ENCODE assay signal across 14 cellular contexts in the genomic region with DNA sequence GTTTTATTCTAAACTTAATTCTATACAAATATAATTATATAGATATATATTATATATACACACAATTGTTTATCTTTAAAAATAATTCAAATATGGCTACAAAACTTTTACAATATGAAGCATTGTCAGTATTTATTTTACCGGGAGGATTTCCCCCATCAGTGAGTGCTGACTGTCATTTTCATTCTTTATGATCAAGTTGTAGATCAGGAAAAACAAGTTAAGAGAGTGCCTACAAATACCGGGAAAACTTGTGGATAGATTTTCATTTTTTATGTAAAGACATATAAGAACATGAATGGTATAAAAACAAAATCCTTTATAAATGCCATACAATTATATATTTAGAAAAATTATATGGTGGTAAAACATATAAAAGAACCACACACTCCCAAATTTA. TPM values are rescaled to one million over a fixed set of nuclear protein-coding genes. Genes with fewer than 3 reads are reported as not detected.
DNase-seq lines count a peak whose midpoint lies in the region; ATAC-seq, FAIRE-seq and TF ChIP-seq lines count a peak whose summit lies in the region.
"Had no signal": no experiment of that assay in that cellular context is flagged by ENCODE, and none has a peak within 500 bp of the region (broad histone marks: within the 10 kb centered on the region; RNA-seq: fewer than 3 reads in every experiment).

No MANE protein-coding gene starts in this region.

- peaks cover 16% of the 10 kb centered on the region for H3K36me3 Mint-ChIP-seq in brain
- H3K36me3 Mint-ChIP-seq in mesothelial cell of epicardium = peaks cover 7% of the 10 kb centered on the region
- H3K36me3 Mint-ChIP-seq in natural killer cell treated with Interleukin-12 subunit alpha and Interleukin-12 subunit beta and Interleukin-15 and Interleukin-18, amount 100 ng/mL, for 72 hours = no peaks in the 10 kb centered on the region
- H3K36me3 Mint-ChIP-seq: IgD-negative memory B cell had no signal

- no peaks in the 10 kb centered on the region for H4K20me1 ChIP-seq in Karpas-422 (ENCODE audit: insufficient read depth, low read depth, low read length)

- peak overlapping the region; percentile 90 for H3K4me2 ChIP-seq in Karpas-422 (ENCODE audit: low read depth, low read length, poor library complexity, severe bottlenecking)

- no peaks in the 10 kb centered on the region for H3K9me3 ChIP-seq in Karpas-422 (ENCODE audit: low read length)
- H3K9me3 ChIP-seq in HAP-1 = no peaks in the 10 kb centered on the region
- H3K9me3 ChIP-seq: upper lobe of left lung had no signal

- ATAC-seq in activated CD4-positive, CD25-positive, alpha-beta regulatory T cell treated with anti-CD3 and anti-CD28 coated beads, Interleukin-2, amount 50 U/mL, for 24 hours = no peak
- ATAC-seq in natural killer cell treated with Interleukin-12 subunit alpha and Interleukin-12 subunit beta and Interleukin-15 and Interleukin-18, amount 100 ng/mL, for 72 hours = no peak
- ATAC-seq: activated CD8-positive, alpha-beta T cell treated with anti-CD3 and anti-CD28 coated beads, Interleukin-2, amount 10 ng/mL, durations not matched to agents 7 days and 5 days; stimulated activated effector memory CD8-positive, alpha-beta T cell treated with anti-CD3 and anti-CD28 coated beads, Interleukin-12 subunit alpha, Interleukin-12 subunit beta, amount 100 ng/mL, for 72 hours had no signal

- H3K27me3 Mint-ChIP-seq in brain (peaks cover 4% of the 10 kb centered on the region), mesothelial cell of epicardium (ENCODE audit: low read depth) (no peaks in the 10 kb centered on the region)
- no peaks in the 10 kb centered on the region for H3K27me3 Mint-ChIP-seq in natural killer cell treated with Interleukin-12 subunit alpha and Interleukin-12 subunit beta and Interleukin-15 and Interleukin-18, amount 100 ng/mL, for 72 hours
- H3K27me3 Mint-ChIP-seq: IgD-negative memory B cell had no signal

- H3K4me1 Mint-ChIP-seq in brain (peaks cover 43% of the 10 kb centered on the region), mesothelial cell of epicardium (peaks cover 34% of the 10 kb centered on the region)
- peaks cover 12 to 16% of the 10 kb centered on the region in 2 donors for H3K4me1 Mint-ChIP-seq in natural killer cell treated with Interleukin-12 subunit alpha and Interleukin-12 subunit beta and Interleukin-15 and Interleukin-18, amount 100 ng/mL, for 72 hours (ENCODE audit: low read depth in 2 of 2)

- peak overlapping the region in 2 of 5 experiments; percentile 38 to 89 for H3K4me3 Mint-ChIP-seq in brain
- H3K4me3 Mint-ChIP-seq in mesothelial cell of epicardium = no peak overlapping the region
- H3K4me3 Mint-ChIP-seq in natural killer cell treated with Interleukin-12 subunit alpha and Interleukin-12 subunit beta and Interleukin-15 and Interleukin-18, amount 100 ng/mL, for 72 hours = no peak overlapping the region
- H3K4me3 Mint-ChIP-seq: activated CD8-positive, alpha-beta T cell treated with anti-CD3 and anti-CD28 coated beads, Interleukin-2, amount 10 ng/mL, durations not matched to agents 7 days and 5 days; IgD-negative memory B cell had no signal

- H3K79me2 ChIP-seq in Karpas-422 (ENCODE audit: low read length) = peaks cover 68% of the 10 kb centered on the region

- no peaks in the 10 kb centered on the region for H3K36me3 ChIP-seq in Karpas-422 (ENCODE audit: insufficient read depth, low read length)
- no peaks in the 10 kb centered on the region for H3K36me3 ChIP-seq in HAP-1 (replicated peaks)
- H3K36me3 ChIP-seq: upper lobe of left lung had no signal

- H3K27ac Mint-ChIP-seq in brain (peak overlapping the region in 4 of 5 experiments; percentile 34 to 100 (median 100)), mesothelial cell of epicardium (peak overlapping the region; percentile 99)
- H3K27ac Mint-ChIP-seq in natural killer cell treated with Interleukin-12 subunit alpha and Interleukin-12 subunit beta and Interleukin-15 and Interleukin-18, amount 100 ng/mL, for 72 hours = no peak overlapping the region
- H3K27ac Mint-ChIP-seq: activated CD8-positive, alpha-beta T cell treated with anti-CD3 and anti-CD28 coated beads, Interleukin-2, amount 10 ng/mL, durations not matched to agents 7 days and 5 days had no signal

- peak overlapping the region; percentile 64; the same call in 1 of the 2 replicates for H3K4me3 ChIP-seq in Karpas-422 (ENCODE audit: low read length)
- no peak overlapping the region for H3K4me3 ChIP-seq in foreskin fibroblast (ENCODE audit: low read depth in 1 of 2, low read length in 2 of 2)
- no peak overlapping the region for H3K4me3 ChIP-seq in HAP-1
- H3K4me3 ChIP-seq: upper lobe of left lung had no signal

- H3K9me3 Mint-ChIP-seq in brain (no peaks in the 10 kb centered on the region), mesothelial cell of epicardium (peaks cover under 1% of the 10 kb centered on the region)
- no peaks in the 10 kb centered on the region for H3K9me3 Mint-ChIP-seq in natural killer cell treated with Interleukin-12 subunit alpha and Interleukin-12 subunit beta and Interleukin-15 and Interleukin-18, amount 100 ng/mL, for 72 hours
- H3K9me3 Mint-ChIP-seq: IgD-negative memory B cell; stimulated activated effector memory CD8-positive, alpha-beta T cell treated with anti-CD3 and anti-CD28 coated beads, Interleukin-12 subunit alpha, Interleukin-12 subunit beta, amount 100 ng/mL, for 72 hours had no signal

- H3K9ac ChIP-seq in Karpas-422 (ENCODE audit: low read length) = peak overlapping the region; percentile 73; the same call in 1 of the 2 replicates

- H3K9me2 ChIP-seq in Karpas-422 (replicated peaks; ENCODE audit: insufficient read depth, low read length) = no peaks in the 10 kb centered on the region

- H3K27me3 ChIP-seq in Karpas-422 (ENCODE audit: low read length) (no peaks in the 10 kb centered on the region), HAP-1 (ENCODE audit: low read depth) (no peaks in the 10 kb centered on the region)
- H3K27me3 ChIP-seq: upper lobe of left lung had no signal

- H2AFZ ChIP-seq in Karpas-422 (ENCODE audit: low read length) = no peak overlapping the region

- peak; percentile 41 for FAIRE-seq in A204.1 (lab: Jason Lieb, UNC)

- H3K27ac ChIP-seq in Karpas-422 (ENCODE audit: low read length) = peak overlapping the region; percentile 98
- H3K27ac ChIP-seq: upper lobe of left lung had no signal

- DNase-seq in Karpas-422 (peak; percentile 40), mesothelial cell of epicardium (ENCODE audit: low spot score in 2 of 2, unreplicated experiment in 2 of 2) (no peak), foreskin fibroblast (no peak), HAP-1 (ENCODE audit: low spot score in 2 of 2) (no peak)
- DNase-seq in natural killer cell treated with Interleukin-12 subunit alpha and Interleukin-12 subunit beta and Interleukin-15 and Interleukin-18, amount 100 ng/mL, for 72 hours (ENCODE audit: low spot score) = no peak
- DNase-seq: activated CD8-positive, alpha-beta T cell treated with anti-CD3 and anti-CD28 coated beads, Interleukin-2, amount 10 ng/mL, durations not matched to agents 7 days and 5 days; GF-D8; H7; upper lobe of left lung had no signal

- TF ChIP-seq CTCF in brain (conservative IDR thresholded peaks at IDR 0.05) = no peak
- no peak for TF ChIP-seq CTCF in mesothelial cell of epicardium (IDR thresholded peaks at IDR 0.05; ENCODE audit: unreplicated experiment)
- TF ChIP-seq CTCF in foreskin fibroblast (IDR thresholded peaks at IDR 0.05; ENCODE audit: low read depth, low read length) = no peak

- H3K4me1 ChIP-seq in Karpas-422 (ENCODE audit: low read length) (peaks cover 53% of the 10 kb centered on the region), HAP-1 (peaks cover 18% of the 10 kb centered on the region)

- in situ Hi-C loops in HAP-1 (cut with MboI; ENCODE audit: low sequenced_read_pairs) = no loop called here

RNA-seq across cellular contexts. Expression of a gene that starts 37.8 kb away (rescaled TPM):
- total RNA-seq in Karpas-422 (2014; rRNA removed; shearing (Covaris generic); ENCODE audit: low replicate concordance) = 35.8 and 38.5 TPM in 2 replicates
- 18.6 TPM for polyA plus RNA-seq in brain (ENCODE audit: insufficient read depth, low read depth, low replicate concordance)
- total RNA-seq in mesothelial cell of epicardium = 57.4 to 59.4 TPM (median 58.3 TPM) in 3 replicates
- 10 to 100 TPM; 21.8 to 24.9 TPM for total RNA-seq in natural killer cell treated with Interleukin-12 subunit alpha and Interleukin-12 subunit beta and Interleukin-15 and Interleukin-18, amount 100 ng/mL, for 72 hours

RNA-seq across cellular contexts. Expression of a gene that starts 45.8 kb away (rescaled TPM):
- total RNA-seq in Karpas-422 (2014; rRNA removed; shearing (Covaris generic); ENCODE audit: low replicate concordance) = 7.0 and 9.4 TPM in 2 replicates
- polyA plus RNA-seq in brain (ENCODE audit: insufficient read depth, low read depth, low replicate concordance) = 1.5 TPM
- 19.0 to 21.3 TPM (median 20.3 TPM) in 3 replicates for total RNA-seq in mesothelial cell of epicardium
- total RNA-seq in natural killer cell treated with Interleukin-12 subunit alpha and Interleukin-12 subunit beta and Interleukin-15 and Interleukin-18, amount 100 ng/mL, for 72 hours = 10 to 100 TPM in 1 of 2 donors, 1 to 10 TPM in 1; 9.8 to 20.6 TPM

Comparison
In these comparisons a context has a peak if more than half of its experiments do, and no peak if none do; other contexts are left out.
1. H3K27ac Mint-ChIP-seq: peak in brain (4 of 5) and mesothelial cell of epicardium (single experiment); none in natural killer cell treated with Interleukin-12 subunit alpha and Interleukin-12 subunit beta and Interleukin-15 and Interleukin-18, amount 100 ng/mL, for 72 hours (0 of 2).